Comparison of ENCODE assay signal across 8 cellular contexts in genomic region chr10:74827045-74827441, GRCh38. TPM values are rescaled to one million over a fixed set of nuclear protein-coding genes. Genes with fewer than 3 reads are reported as not detected.
A peak's percentile ranks its signal among the peaks of the same experiment; 100 is the strongest.
DNase-seq lines count a peak whose midpoint lies in the region; ATAC-seq and TF ChIP-seq lines count a peak whose summit lies in the region.

No MANE protein-coding gene starts in this region.

- no peak for DNase-seq in A673 (ENCODE audit: low spot score)
- DNase-seq in GM23338 (ENCODE audit: low spot score) = no peak
- no peak for DNase-seq in activated T-helper 2 cell treated with anti-CD3 and anti-CD28 coated beads, Interferon-gamma antibody, Interleukin-2, Interleukin-4, amounts not matched to agents 10 μg/mL and 5 μg/mL and 100 μg/mL, durations not matched to agents 14 hours and 24 hours and 36 hours (ENCODE audit: low spot score)
- DNase-seq in transverse colon = no peak
- DNase-seq in activated effector memory CD4-positive, alpha-beta T cell treated with anti-CD3 and anti-CD28 coated beads, Interleukin-2, amount 50 U/mL, for 16 hours = no peak
- no peak for DNase-seq in AG08396 (ENCODE audit: low spot score)
- no peak for DNase-seq in SKM-1 treated with dmso at 0.1 percent for 144 hours (lab: John Stamatoyannopoulos, UW; ENCODE audit: unreplicated experiment)

- no TSS peak for BruUV-seq in A673 (replicated peaks; lab: Mats Ljungman, UMichigan)

- H3K36me3 Mint-ChIP-seq in GM23338 (ENCODE audit: low read depth) = no peaks in the 10 kb centered on the region
- peaks cover 20% of the 10 kb centered on the region for H3K36me3 Mint-ChIP-seq in activated T-helper 2 cell treated with anti-CD3 and anti-CD28 coated beads, Interferon-gamma antibody, Interleukin-2, Interleukin-4, amounts not matched to agents 10 μg/mL and 5 μg/mL and 100 μg/mL, durations not matched to agents 14 hours and 24 hours and 36 hours (ENCODE audit: low read depth)

- CTCF ChIA-PET in A673 (lab: Charles Lee) = no interaction called here

- H3K27me3 ChIP-seq in A673 (replicated peaks; ENCODE audit: insufficient read depth, low read depth, low read length, poor library complexity) = peaks cover 4% of the 10 kb centered on the region
- H3K27me3 ChIP-seq in GM23338 (ENCODE audit: insufficient read depth) = no peaks in the 10 kb centered on the region
- H3K27me3 ChIP-seq in liver (ENCODE audit: control insufficient read depth in 4 of 4, insufficient read depth in 4 of 4, low read length in 3 of 4) = no peaks in the 10 kb centered on the region
- no peaks in the 10 kb centered on the region for H3K27me3 ChIP-seq in transverse colon

- H3K9me3 ChIP-seq in A673 (ENCODE audit: low read depth, low read length, poor library complexity, severe bottlenecking) = no peaks in the 10 kb centered on the region
- H3K9me3 ChIP-seq in liver (ENCODE audit: control insufficient read depth in 4 of 4, low read length in 3 of 4) = no peaks in the 10 kb centered on the region
- H3K9me3 ChIP-seq in transverse colon = no peaks in the 10 kb centered on the region

- TF ChIP-seq EP300 in transverse colon (IDR thresholded peaks at IDR 0.05; ENCODE audit: low read depth) = no peak

- peaks cover 11% of the 10 kb centered on the region for H4K20me1 ChIP-seq in GM23338 (replicated peaks; ENCODE audit: insufficient read depth)

- no peak for TF ChIP-seq CTCF in A673 (conservative IDR thresholded peaks at IDR 0.05; ENCODE audit: low read depth, low read length)
- TF ChIP-seq CTCF in GM23338 (conservative IDR thresholded peaks at IDR 0.05; ENCODE audit: low read depth in 2 of 2) = no peak
- TF ChIP-seq CTCF in liver (IDR thresholded peaks at IDR 0.05; ENCODE audit: low read depth, low read length, missing input control) = no peak
- TF ChIP-seq CTCF in transverse colon (IDR thresholded peaks at IDR 0.05) = no peak

- TF ChIP-seq RAD21 in liver (IDR thresholded peaks at IDR 0.05) = no peak

- WGBS in liver = 8% methylated on average over 17 of the region's 17 CpGs
- 4 to 5% methylated on average over 15 to 17 of the region's 17 CpGs for WGBS in transverse colon (ENCODE audit: low coverage in 1 of 2), 2 donors

- peak overlapping the region; percentile 81; the same call in 1 of the 2 replicates for H2AFZ ChIP-seq in GM23338

- TF ChIP-seq POLR2A in transverse colon (IDR thresholded peaks at IDR 0.05) = no peak

- H3K36me3 ChIP-seq in A673 (ENCODE audit: insufficient read depth, low read length, poor library complexity, severe bottlenecking) (no peaks in the 10 kb centered on the region), GM23338 (ENCODE audit: insufficient read depth) (no peaks in the 10 kb centered on the region), liver (ENCODE audit: control insufficient read depth in 4 of 4, insufficient read depth in 3 of 4, low read depth in 1 of 4, low read length in 3 of 4) (no peaks in the 10 kb centered on the region), transverse colon (no peaks in the 10 kb centered on the region)

- peaks cover 49% of the 10 kb centered on the region for H3K79me2 ChIP-seq in GM23338 (replicated peaks; ENCODE audit: insufficient read depth)

- in situ Hi-C loops in transverse colon (cut with MboI; ENCODE audit: low pct_ligation_motif_present in 1 of 4, low pct_unique_long_range_greater_than_20kb in 1 of 4, low sequenced_read_pairs in 3 of 4) = no loop called here

- peak; percentile 1 for ATAC-seq in GM23338

- no peaks in the 10 kb centered on the region for H3F3A ChIP-seq in GM23338 (replicated peaks; ENCODE audit: low read depth)

- H3K27me3 Mint-ChIP-seq in GM23338 (ENCODE audit: insufficient read depth, low read depth, poor library complexity) = peaks cover 25% of the 10 kb centered on the region
- H3K27me3 Mint-ChIP-seq in activated T-helper 2 cell treated with anti-CD3 and anti-CD28 coated beads, Interferon-gamma antibody, Interleukin-2, Interleukin-4, amounts not matched to agents 10 μg/mL and 5 μg/mL and 100 μg/mL, durations not matched to agents 14 hours and 24 hours and 36 hours (ENCODE audit: low read depth) = no peaks in the 10 kb centered on the region

- H3K27ac Mint-ChIP-seq in GM23338 = 0 out of 2 replicates have a peak overlapping the region, but pooled peaks have one; percentile 10
- H3K27ac Mint-ChIP-seq in activated T-helper 2 cell treated with anti-CD3 and anti-CD28 coated beads, Interferon-gamma antibody, Interleukin-2, Interleukin-4, amounts not matched to agents 10 μg/mL and 5 μg/mL and 100 μg/mL, durations not matched to agents 14 hours and 24 hours and 36 hours = peak overlapping the region; percentile 88

- intact Hi-C loops in A673 (cut with micrococcal nuclease; ENCODE audit: unreplicated experiment) (loop anchor here (2.0 to 10.0 kb wide), 5 partner anchors 142 to 560 kb away; no protein-coding TSS in a partner anchor), transverse colon (cut with DNase I; ENCODE audit: low total_unique reads) (loop anchor here (10.0 kb wide), 2 partner anchors 158 to 408 kb away; partner anchors contain the start of gene COMTD1)
- intact Hi-C loops in activated T-helper 2 cell treated with anti-CD3 and anti-CD28 coated beads, Interferon-gamma antibody, Interleukin-2, Interleukin-4, amounts not matched to agents 10 μg/mL and 5 μg/mL and 100 μg/mL, durations not matched to agents 14 hours and 24 hours and 36 hours (cut with micrococcal nuclease) = loop anchor here (2.0 to 10.0 kb wide), 8 partner anchors 28 to 650 kb away; no protein-coding TSS in a partner anchor

- peaks cover 40% of the 10 kb centered on the region for H3K4me1 Mint-ChIP-seq in GM23338
- peaks cover 53% of the 10 kb centered on the region for H3K4me1 Mint-ChIP-seq in activated T-helper 2 cell treated with anti-CD3 and anti-CD28 coated beads, Interferon-gamma antibody, Interleukin-2, Interleukin-4, amounts not matched to agents 10 μg/mL and 5 μg/mL and 100 μg/mL, durations not matched to agents 14 hours and 24 hours and 36 hours (ENCODE audit: low read depth)

- H3K4me3 ChIP-seq in A673 (ENCODE audit: low read depth, low read length, poor library complexity, severe bottlenecking) = peak overlapping the region; percentile 64
- peak overlapping the region; percentile 85 for H3K4me3 ChIP-seq in GM23338
- peak overlapping the region; percentile 62 to 98 (median 76) for H3K4me3 ChIP-seq in liver (ENCODE audit: low read depth in 1 of 3, low read length in 3 of 3)
- peak overlapping the region; percentile 49 to 89 (median 81) for H3K4me3 ChIP-seq in transverse colon

- H3K9ac ChIP-seq in liver (ENCODE audit: low read depth in 1 of 2, low read length in 2 of 2) = no peak overlapping the region

- POLR2A ChIA-PET in A673 (lab: Charles Lee; ENCODE audit: low non-redundant PET) = no interaction called here

- peaks cover 19% of the 10 kb centered on the region for H3K4me1 ChIP-seq in A673 (ENCODE audit: insufficient read depth, low read length, poor library complexity, severe bottlenecking)
- peaks cover 14% of the 10 kb centered on the region for H3K4me1 ChIP-seq in GM23338 (ENCODE audit: insufficient read depth)
- peaks cover 0 to 13% (median 6%) of the 10 kb centered on the region in 4 donors for H3K4me1 ChIP-seq in liver (ENCODE audit: control insufficient read depth in 4 of 4, insufficient read depth in 4 of 4, low read length in 3 of 4)
- H3K4me1 ChIP-seq in transverse colon = peaks cover 18 to 49% (median 37%) of the 10 kb centered on the region in 4 donors

- no peaks in the 10 kb centered on the region for H3K9me2 ChIP-seq in GM23338 (ENCODE audit: insufficient read depth)

- H3K9me3 Mint-ChIP-seq in GM23338 = peaks cover 3% of the 10 kb centered on the region; the same call in 2 of the 3 replicates
- H3K9me3 Mint-ChIP-seq in activated T-helper 2 cell treated with anti-CD3 and anti-CD28 coated beads, Interferon-gamma antibody, Interleukin-2, Interleukin-4, amounts not matched to agents 10 μg/mL and 5 μg/mL and 100 μg/mL, durations not matched to agents 14 hours and 24 hours and 36 hours = no peaks in the 10 kb centered on the region

- H3K4me3 Mint-ChIP-seq in GM23338 = peak overlapping the region; percentile 85
- H3K4me3 Mint-ChIP-seq in activated T-helper 2 cell treated with anti-CD3 and anti-CD28 coated beads, Interferon-gamma antibody, Interleukin-2, Interleukin-4, amounts not matched to agents 10 μg/mL and 5 μg/mL and 100 μg/mL, durations not matched to agents 14 hours and 24 hours and 36 hours (ENCODE audit: low read depth) = peak overlapping the region; percentile 86

- peak overlapping the region; percentile 54 for H3K27ac ChIP-seq in A673 (ENCODE audit: low read depth, low read length, poor library complexity, severe bottlenecking)
- peak overlapping the region; percentile 59; the same call in 1 of the 2 replicates for H3K27ac ChIP-seq in GM23338 (ENCODE audit: low read depth)
- peak overlapping the region; percentile 49 to 66 for H3K27ac ChIP-seq in liver (ENCODE audit: low read depth in 1 of 2, low read length in 2 of 2)
- H3K27ac ChIP-seq in transverse colon = peak overlapping the region; percentile 98 to 99 (median 99)

- peak overlapping the region; percentile 95 for H3K4me2 ChIP-seq in GM23338

TF ChIP-seq in GM23338, 12 proteins besides CTCF, POLR2A, EP300 and RAD21 (continues in another document):
- TF ChIP-seq ZNF331 (CRISPR knock-in tag; IDR thresholded peaks at IDR 0.05; ENCODE audit: low read depth) = no peak
- no peak for TF ChIP-seq CREB1 (CRISPR knock-in tag; IDR thresholded peaks at IDR 0.05; ENCODE audit: low read depth)
- no peak for TF ChIP-seq EZH2phosphoT487 (IDR thresholded peaks at IDR 0.05; ENCODE audit: unreplicated experiment)
- no peak for TF ChIP-seq ZNF114 (CRISPR knock-in tag; IDR thresholded peaks at IDR 0.05)
- TF ChIP-seq NANOG (IDR thresholded peaks at IDR 0.05; ENCODE audit: borderline replicate concordance) = no peak
- TF ChIP-seq EZH2 (IDR thresholded peaks at IDR 0.05; ENCODE audit: low read depth, unreplicated experiment) = no peak
- no peak for TF ChIP-seq JUNB (IDR thresholded peaks at IDR 0.05; ENCODE audit: unreplicated experiment)

TF ChIP-seq in liver, 16 proteins besides CTCF, POLR2A, EP300 and RAD21 (continues in another document):
- TF ChIP-seq FOXA1 (IDR thresholded peaks at IDR 0.05) = no peak
- no peak for TF ChIP-seq NR2F2 (IDR thresholded peaks at IDR 0.05)
- no peak for TF ChIP-seq JUND (IDR thresholded peaks at IDR 0.05)
- TF ChIP-seq HNF4G (IDR thresholded peaks at IDR 0.05) = no peak

RNA-seq across cellular contexts. Expression of gene KAT6B, which starts 0.6 kb away (rescaled TPM):
- total RNA-seq in A673 (2021) (21.8 and 22.2 TPM in 2 replicates), liver (10 to 100 TPM; 11.0 to 21.2 TPM), transverse colon (10 to 100 TPM; 27.3 to 67.0 (median 54.9) TPM)
- total RNA-seq in GM23338 (2014; rRNA removed; shearing (Covaris generic)) = 27.0 and 31.4 TPM in 2 replicates
- polyA plus RNA-seq in GM23338 (2016; fragmentation: Nextera tagmentation; extraction: Ambion mirVana) (15.4 and 21.3 TPM in 2 replicates), liver (1 to 10 TPM; 2.0 to 6.6 TPM)
- total RNA-seq in activated T-helper 2 cell treated with anti-CD3 and anti-CD28 coated beads, Interferon-gamma antibody, Interleukin-2, Interleukin-4, amounts not matched to agents 10 μg/mL and 5 μg/mL and 100 μg/mL, durations not matched to agents 14 hours and 24 hours and 36 hours = 24.2 and 26.6 TPM in 2 replicates
